2 cellular contexts compared by ENCODE assay signal in the genomic region with DNA sequence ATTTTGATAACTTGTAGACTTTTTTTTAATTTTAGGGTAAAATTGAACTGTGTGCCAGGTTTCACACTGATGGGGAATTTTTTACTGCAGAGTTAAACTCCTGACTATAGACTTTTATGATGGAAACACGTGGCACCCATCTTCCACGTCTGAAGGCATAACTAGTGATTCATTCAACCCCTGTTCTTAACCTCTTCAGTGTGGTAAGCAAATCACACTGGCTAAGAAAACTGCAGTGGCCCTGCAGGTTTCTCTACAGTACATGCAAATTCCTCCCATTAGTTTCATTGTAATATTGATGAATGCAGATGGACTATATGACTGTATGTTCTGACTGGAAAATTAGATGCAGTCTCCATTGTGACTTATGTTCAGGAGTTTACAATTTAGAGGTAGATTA.
TF ChIP-seq lines count a peak whose summit lies in the region.

No MANE protein-coding gene starts in this region.

TF ChIP-seq in GM12878, 131 proteins besides CTCF, POLR2A, EP300 and RAD21 (continued from another document):
- no peak for TF ChIP-seq CEBPZ (IDR thresholded peaks at IDR 0.05; ENCODE audit: low read depth, low read length)

TF ChIP-seq in SK-N-SH, 30 proteins besides CTCF, POLR2A, EP300 and RAD21 (continued from another document):
- TF ChIP-seq, protein P1, sequence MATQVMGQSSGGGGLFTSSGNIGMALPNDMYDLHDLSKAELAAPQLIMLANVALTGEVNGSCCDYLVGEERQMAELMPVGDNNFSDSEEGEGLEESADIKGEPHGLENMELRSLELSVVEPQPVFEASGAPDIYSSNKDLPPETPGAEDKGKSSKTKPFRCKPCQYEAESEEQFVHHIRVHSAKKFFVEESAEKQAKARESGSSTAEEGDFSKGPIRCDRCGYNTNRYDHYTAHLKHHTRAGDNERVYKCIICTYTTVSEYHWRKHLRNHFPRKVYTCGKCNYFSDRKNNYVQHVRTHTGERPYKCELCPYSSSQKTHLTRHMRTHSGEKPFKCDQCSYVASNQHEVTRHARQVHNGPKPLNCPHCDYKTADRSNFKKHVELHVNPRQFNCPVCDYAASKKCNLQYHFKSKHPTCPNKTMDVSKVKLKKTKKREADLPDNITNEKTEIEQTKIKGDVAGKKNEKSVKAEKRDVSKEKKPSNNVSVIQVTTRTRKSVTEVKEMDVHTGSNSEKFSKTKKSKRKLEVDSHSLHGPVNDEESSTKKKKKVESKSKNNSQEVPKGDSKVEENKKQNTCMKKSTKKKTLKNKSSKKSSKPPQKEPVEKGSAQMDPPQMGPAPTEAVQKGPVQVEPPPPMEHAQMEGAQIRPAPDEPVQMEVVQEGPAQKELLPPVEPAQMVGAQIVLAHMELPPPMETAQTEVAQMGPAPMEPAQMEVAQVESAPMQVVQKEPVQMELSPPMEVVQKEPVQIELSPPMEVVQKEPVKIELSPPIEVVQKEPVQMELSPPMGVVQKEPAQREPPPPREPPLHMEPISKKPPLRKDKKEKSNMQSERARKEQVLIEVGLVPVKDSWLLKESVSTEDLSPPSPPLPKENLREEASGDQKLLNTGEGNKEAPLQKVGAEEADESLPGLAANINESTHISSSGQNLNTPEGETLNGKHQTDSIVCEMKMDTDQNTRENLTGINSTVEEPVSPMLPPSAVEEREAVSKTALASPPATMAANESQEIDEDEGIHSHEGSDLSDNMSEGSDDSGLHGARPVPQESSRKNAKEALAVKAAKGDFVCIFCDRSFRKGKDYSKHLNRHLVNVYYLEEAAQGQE (IDR thresholded peaks at IDR 0.05; ENCODE audit: low read depth, low read length), result no peak
- TF ChIP-seq RCOR1 (IDR thresholded peaks at IDR 0.05; ENCODE audit: low read length), result no peak
